Comparison of ENCODE assay signal across 8 cellular contexts in genomic region chr4:148442830-148443549, GRCh38. TPM values are rescaled to one million over a fixed set of nuclear protein-coding genes. Genes with fewer than 3 reads are reported as not detected.
A peak's percentile ranks its signal among the peaks of the same experiment; 100 is the strongest.
DNase-seq lines count a peak whose midpoint lies in the region; ATAC-seq and TF ChIP-seq lines count a peak whose summit lies in the region.

No MANE protein-coding gene starts in this region.

- H3K4me1 Mint-ChIP-seq in activated CD4-positive, alpha-beta T cell treated with anti-CD3 and anti-CD28 coated beads for 36 hours = peaks cover 41% of the 10 kb centered on the region
- peaks cover 19% of the 10 kb centered on the region for H3K4me1 Mint-ChIP-seq in activated CD4-positive, alpha-beta memory T cell treated with anti-CD3 and anti-CD28 coated beads, Interleukin-2, amount 10 ng/mL, durations not matched to agents 7 days and 5 days
- H3K4me1 Mint-ChIP-seq in glutamatergic neuron (ENCODE audit: low read depth, unreplicated experiment) (peaks cover 3% of the 10 kb centered on the region), progenitor cell of endocrine pancreas (ENCODE audit: low read depth) (peaks cover 19% of the 10 kb centered on the region)

- H3K4me3 Mint-ChIP-seq in activated CD4-positive, alpha-beta T cell treated with anti-CD3 and anti-CD28 coated beads for 36 hours = peak overlapping the region; percentile 99
- peak overlapping the region; percentile 90 for H3K4me3 Mint-ChIP-seq in activated CD4-positive, alpha-beta memory T cell treated with anti-CD3 and anti-CD28 coated beads, Interleukin-2, amount 10 ng/mL, durations not matched to agents 7 days and 5 days
- H3K4me3 Mint-ChIP-seq in glutamatergic neuron (ENCODE audit: unreplicated experiment) = peak overlapping the region; percentile 98
- H3K4me3 Mint-ChIP-seq in progenitor cell of endocrine pancreas (ENCODE audit: low read depth) = peak overlapping the region; percentile 95

- H3K27ac Mint-ChIP-seq in activated CD4-positive, alpha-beta T cell treated with anti-CD3 and anti-CD28 coated beads for 36 hours = peak overlapping the region; percentile 93
- H3K27ac Mint-ChIP-seq in activated CD4-positive, alpha-beta memory T cell treated with anti-CD3 and anti-CD28 coated beads, Interleukin-2, amount 10 ng/mL, durations not matched to agents 7 days and 5 days = peak overlapping the region; percentile 83
- H3K27ac Mint-ChIP-seq in glutamatergic neuron (ENCODE audit: unreplicated experiment) (no peak overlapping the region), progenitor cell of endocrine pancreas (peak overlapping the region; percentile 93)

- H3K36me3 Mint-ChIP-seq in activated CD4-positive, alpha-beta T cell treated with anti-CD3 and anti-CD28 coated beads for 36 hours (ENCODE audit: low read depth) = no peaks in the 10 kb centered on the region
- H3K36me3 Mint-ChIP-seq in activated CD4-positive, alpha-beta memory T cell treated with anti-CD3 and anti-CD28 coated beads, Interleukin-2, amount 10 ng/mL, durations not matched to agents 7 days and 5 days (ENCODE audit: low read depth) = no peaks in the 10 kb centered on the region
- H3K36me3 Mint-ChIP-seq in glutamatergic neuron (ENCODE audit: unreplicated experiment) = no peaks in the 10 kb centered on the region
- no peaks in the 10 kb centered on the region for H3K36me3 Mint-ChIP-seq in progenitor cell of endocrine pancreas (ENCODE audit: insufficient read depth)

- CTCF ChIA-PET in activated CD4-positive, alpha-beta T cell treated with anti-CD3 and anti-CD28 coated beads for 36 hours (lab: Charles Lee) = interaction anchor here (0.6 to 1.6 kb wide), 2 partner anchors 9 to 12 kb away, joined by 3 read pairs; no protein-coding TSS in a partner anchor
- CTCF ChIA-PET in activated CD4-positive, alpha-beta memory T cell treated with anti-CD3 and anti-CD28 coated beads, Interleukin-2, amount 10 ng/mL, durations not matched to agents 7 days and 5 days (lab: Charles Lee) = interaction anchor here (0.7 to 1.3 kb wide), 3 partner anchors 9 to 576 kb away, joined by 3 to 4 read pairs (median 3); no protein-coding TSS in a partner anchor

- intact Hi-C loops in activated CD4-positive, alpha-beta T cell treated with anti-CD3 and anti-CD28 coated beads for 36 hours (cut with DNase I, micrococcal nuclease) = loop anchor here (2.0 to 10.0 kb wide), 9 partner anchors 66 to 1921 kb away; partner anchors contain the start of genes ARHGAP10 (in 1 of the 2), PRMT9 (in 1 of the 2), SLC10A7 (in 1 of the 2) and TMEM184C (in 1 of the 2)

- H3K27me3 Mint-ChIP-seq in activated CD4-positive, alpha-beta T cell treated with anti-CD3 and anti-CD28 coated beads for 36 hours = peaks cover 11% of the 10 kb centered on the region
- H3K27me3 Mint-ChIP-seq in activated CD4-positive, alpha-beta memory T cell treated with anti-CD3 and anti-CD28 coated beads, Interleukin-2, amount 10 ng/mL, durations not matched to agents 7 days and 5 days = peaks cover 39% of the 10 kb centered on the region
- peaks cover 12% of the 10 kb centered on the region for H3K27me3 Mint-ChIP-seq in glutamatergic neuron (ENCODE audit: unreplicated experiment)
- H3K27me3 Mint-ChIP-seq in progenitor cell of endocrine pancreas = peaks cover 56% of the 10 kb centered on the region

- peak; percentile 0 for ATAC-seq in activated CD4-positive, alpha-beta T cell treated with anti-CD3 and anti-CD28 coated beads for 36 hours
- peak; percentile 4 for ATAC-seq in HG03095 (IDR thresholded peaks at IDR 0.05; ENCODE audit: unreplicated experiment)

- H3K9me3 Mint-ChIP-seq in activated CD4-positive, alpha-beta T cell treated with anti-CD3 and anti-CD28 coated beads for 36 hours (ENCODE audit: low read depth) = no peaks in the 10 kb centered on the region
- H3K9me3 Mint-ChIP-seq in activated CD4-positive, alpha-beta memory T cell treated with anti-CD3 and anti-CD28 coated beads, Interleukin-2, amount 10 ng/mL, durations not matched to agents 7 days and 5 days = no peaks in the 10 kb centered on the region
- H3K9me3 Mint-ChIP-seq in glutamatergic neuron (ENCODE audit: unreplicated experiment) (peaks cover 5% of the 10 kb centered on the region), progenitor cell of endocrine pancreas (ENCODE audit: low read depth) (no peaks in the 10 kb centered on the region)

- POLR2A ChIA-PET in activated CD4-positive, alpha-beta T cell treated with anti-CD3 and anti-CD28 coated beads for 36 hours (lab: Charles Lee) = interaction anchor here (0.6 to 1.7 kb wide), 3 partner anchors 10 to 191 kb away, joined by 3 to 5 read pairs (median 4); no protein-coding TSS in a partner anchor
- POLR2A ChIA-PET in activated CD4-positive, alpha-beta memory T cell treated with anti-CD3 and anti-CD28 coated beads, Interleukin-2, amount 10 ng/mL, durations not matched to agents 7 days and 5 days (lab: Charles Lee) = interaction anchor here (0.6 to 2.5 kb wide), 12 partner anchors 9 to 759 kb away, joined by 3 to 40 read pairs (median 4); partner anchors contain the start of genes ARHGAP10 and PRMT9

- no peak for DNase-seq in activated CD4-positive, alpha-beta T cell treated with anti-CD3 and anti-CD28 coated beads for 36 hours
- DNase-seq in activated CD4-positive, alpha-beta T cell treated with anti-CD3 and anti-CD28 coated beads, Interleukin-2, amount 50 U/mL, for 4 hours = no peak
- no peak for DNase-seq in activated CD4-positive, alpha-beta memory T cell treated with anti-CD3 and anti-CD28 coated beads, Interleukin-2, amount 10 ng/mL, durations not matched to agents 7 days and 5 days
- no peak for DNase-seq in glutamatergic neuron
- no peak for DNase-seq in progenitor cell of endocrine pancreas (ENCODE audit: low spot score, unreplicated experiment)
- no peak for DNase-seq in A172 (ENCODE audit: low spot score)
- no peak for DNase-seq in NCI-H2029 treated with DMSO at 0.1 percent for 48 hours (lab: John Stamatoyannopoulos, UW)

- no peak for TF ChIP-seq CTCF in glutamatergic neuron (IDR thresholded peaks at IDR 0.05; ENCODE audit: partially characterized antibody, unreplicated experiment)
- no peak for TF ChIP-seq CTCF in progenitor cell of endocrine pancreas (IDR thresholded peaks at IDR 0.05; ENCODE audit: unreplicated experiment)

RNA-seq across cellular contexts. Expression of gene NR3C2, which starts 0.8 kb away (rescaled TPM):
- total RNA-seq in activated CD4-positive, alpha-beta T cell treated with anti-CD3 and anti-CD28 coated beads for 36 hours = 1 to 10 TPM; 3.7 to 5.8 TPM
- total RNA-seq in activated CD4-positive, alpha-beta memory T cell treated with anti-CD3 and anti-CD28 coated beads, Interleukin-2, amount 10 ng/mL, durations not matched to agents 7 days and 5 days = 1 to 10 TPM; 4.1 to 5.0 TPM
- 0.29 TPM for total RNA-seq in glutamatergic neuron (ENCODE audit: unreplicated experiment)
- 2.7 and 3.4 TPM in 2 replicates for total RNA-seq in progenitor cell of endocrine pancreas
- total RNA-seq in A172 (2014; rRNA removed; shearing (Covaris generic)) = 1.3 and 3.3 TPM in 2 replicates
